In the genomic region with DNA sequence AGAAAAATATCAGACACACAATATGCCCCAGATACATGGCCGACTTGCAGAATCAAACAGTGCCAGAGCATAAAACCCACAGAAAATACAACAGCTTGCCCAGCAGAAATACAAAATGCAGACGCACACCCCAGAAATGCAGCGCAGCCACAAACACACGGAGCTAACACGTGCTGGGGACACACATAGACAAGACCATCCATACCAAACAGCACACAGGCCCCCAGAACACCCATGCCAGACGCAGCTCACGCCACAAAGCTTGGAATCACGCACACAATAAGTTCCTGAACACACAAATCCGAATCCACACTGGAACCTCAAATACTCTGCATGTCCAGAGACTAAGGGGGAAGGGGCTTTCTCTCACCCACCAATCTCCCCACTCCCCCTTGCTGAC, we compare ENCODE assay signal across 8 cellular contexts. TPM values are rescaled to one million over a fixed set of nuclear protein-coding genes. Genes with fewer than 3 reads are reported as not detected.
DNase-seq lines count a peak whose midpoint lies in the region; ATAC-seq and TF ChIP-seq lines count a peak whose summit lies in the region.

No MANE protein-coding gene starts in this region.

- peak; percentile 66 to 78 for DNase-seq in Kasumi-1 (lab: John Stamatoyannopoulos, UW)
- peak; percentile 21 for DNase-seq in choroid plexus epithelial cell (ENCODE audit: low read depth)
- no peak for DNase-seq in osteoblast (ENCODE audit: insufficient read length, low spot score, missing footprints)
- DNase-seq in NCI-H446 (lab: John Stamatoyannopoulos, UW) = no peak
- no peak for DNase-seq in NCI-H82 (lab: John Stamatoyannopoulos, UW)
- no peak for DNase-seq in cerebellar nuclear complex (lab: John Stamatoyannopoulos, UW)

- peak overlapping the region; percentile 76 for H3K4me2 ChIP-seq in osteoblast (ENCODE audit: insufficient read depth, low read length)

- H3K27me3 ChIP-seq in osteoblast (ENCODE audit: insufficient read depth, low read length) = no peaks in the 10 kb centered on the region

- H4K20me1 ChIP-seq in osteoblast (ENCODE audit: insufficient read depth, low read length) = no peaks in the 10 kb centered on the region

- H3K36me3 ChIP-seq in ES-I3 (ENCODE audit: insufficient read depth, low read length) (no peaks in the 10 kb centered on the region), osteoblast (ENCODE audit: insufficient read depth, low read length) (peaks cover 17% of the 10 kb centered on the region)

- TF ChIP-seq CTCF in choroid plexus epithelial cell (conservative IDR thresholded peaks at IDR 0.05; ENCODE audit: low read depth, low read length) (no peak), osteoblast (IDR thresholded peaks at IDR 0.05; ENCODE audit: extremely low read depth, low read depth, low read length) (no peak)

- H2AFZ ChIP-seq in osteoblast (ENCODE audit: low read length) = peak overlapping the region; percentile 42

- H3K9ac ChIP-seq in ES-I3 (ENCODE audit: low read depth, low read length) = peak overlapping the region; percentile 34

- H3K4me3 ChIP-seq in choroid plexus epithelial cell (ENCODE audit: low read depth, low read length) = no peak overlapping the region
- peak overlapping the region; percentile 46 for H3K4me3 ChIP-seq in osteoblast (ENCODE audit: insufficient read depth, low read length)

- H3K27ac ChIP-seq in osteoblast (ENCODE audit: low read depth, low read length) = peak overlapping the region; percentile 100

- H3K4me1 ChIP-seq in ES-I3 (ENCODE audit: insufficient read depth, low read length) = peaks cover 48% of the 10 kb centered on the region
- peaks cover 70% of the 10 kb centered on the region for H3K4me1 ChIP-seq in osteoblast (ENCODE audit: insufficient read depth, low read length)

- H3K9me3 ChIP-seq in ES-I3 (ENCODE audit: control insufficient read depth, insufficient read depth, low read length) (no peaks in the 10 kb centered on the region), osteoblast (ENCODE audit: low read depth, low read length) (no peaks in the 10 kb centered on the region)

- peaks cover 7% of the 10 kb centered on the region for H3K79me2 ChIP-seq in osteoblast (ENCODE audit: insufficient read depth, low read length)

- ATAC-seq in HG03520 (IDR thresholded peaks at IDR 0.05; ENCODE audit: unreplicated experiment) = no peak

RNA-seq across cellular contexts. Expression of a gene that starts 17.1 kb away (rescaled TPM):
- 9.0 and 11.2 TPM in 2 replicates for total RNA-seq in osteoblast

RNA-seq across cellular contexts. Expression of a gene that starts 26.6 kb away (rescaled TPM):
- 17.4 and 21.2 TPM in 2 replicates for total RNA-seq in osteoblast

RNA-seq across cellular contexts. Expression of a gene that starts 36.9 kb away (rescaled TPM):
- 5.6 and 6.5 TPM in 2 replicates for total RNA-seq in osteoblast

RNA-seq across cellular contexts. Expression of a gene that starts 49.3 kb away (rescaled TPM):
- total RNA-seq in osteoblast = 5.9 and 6.2 TPM in 2 replicates

Comparison
In these comparisons a context has a peak if more than half of its experiments do, and no peak if none do; other contexts are left out.
1. DNase-seq: peak in Kasumi-1 (2 of 2) and choroid plexus epithelial cell (single experiment); none in osteoblast (single experiment), NCI-H446 (0 of 2), NCI-H82 (single experiment) and cerebellar nuclear complex (0 of 2).